Comparison of ENCODE assay signal across 1 cellular context in the genomic region with DNA sequence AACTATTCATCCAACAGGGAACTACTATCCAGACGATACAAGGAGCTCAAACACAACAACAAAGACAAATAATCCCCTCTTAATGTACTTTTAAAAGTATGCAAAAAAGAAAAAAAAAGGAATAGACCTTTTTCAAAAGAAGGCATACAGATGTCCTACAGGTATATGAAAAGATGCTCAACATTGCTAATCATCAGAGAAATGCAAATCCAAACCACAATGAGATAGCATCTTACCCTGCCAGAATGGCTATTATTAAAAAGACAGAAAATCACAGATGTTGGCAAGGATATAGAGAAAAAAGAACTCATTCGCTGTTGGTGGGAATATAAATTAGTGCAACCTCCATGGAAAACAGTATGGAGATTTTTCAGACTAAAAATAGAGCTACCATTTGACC.
TF ChIP-seq lines count a peak whose summit lies in the region.

No MANE protein-coding gene starts in this region.

TF ChIP-seq in GM23338, 12 proteins besides CTCF, POLR2A, EP300 and RAD21 (continued from another document):
- TF ChIP-seq, protein P1, sequence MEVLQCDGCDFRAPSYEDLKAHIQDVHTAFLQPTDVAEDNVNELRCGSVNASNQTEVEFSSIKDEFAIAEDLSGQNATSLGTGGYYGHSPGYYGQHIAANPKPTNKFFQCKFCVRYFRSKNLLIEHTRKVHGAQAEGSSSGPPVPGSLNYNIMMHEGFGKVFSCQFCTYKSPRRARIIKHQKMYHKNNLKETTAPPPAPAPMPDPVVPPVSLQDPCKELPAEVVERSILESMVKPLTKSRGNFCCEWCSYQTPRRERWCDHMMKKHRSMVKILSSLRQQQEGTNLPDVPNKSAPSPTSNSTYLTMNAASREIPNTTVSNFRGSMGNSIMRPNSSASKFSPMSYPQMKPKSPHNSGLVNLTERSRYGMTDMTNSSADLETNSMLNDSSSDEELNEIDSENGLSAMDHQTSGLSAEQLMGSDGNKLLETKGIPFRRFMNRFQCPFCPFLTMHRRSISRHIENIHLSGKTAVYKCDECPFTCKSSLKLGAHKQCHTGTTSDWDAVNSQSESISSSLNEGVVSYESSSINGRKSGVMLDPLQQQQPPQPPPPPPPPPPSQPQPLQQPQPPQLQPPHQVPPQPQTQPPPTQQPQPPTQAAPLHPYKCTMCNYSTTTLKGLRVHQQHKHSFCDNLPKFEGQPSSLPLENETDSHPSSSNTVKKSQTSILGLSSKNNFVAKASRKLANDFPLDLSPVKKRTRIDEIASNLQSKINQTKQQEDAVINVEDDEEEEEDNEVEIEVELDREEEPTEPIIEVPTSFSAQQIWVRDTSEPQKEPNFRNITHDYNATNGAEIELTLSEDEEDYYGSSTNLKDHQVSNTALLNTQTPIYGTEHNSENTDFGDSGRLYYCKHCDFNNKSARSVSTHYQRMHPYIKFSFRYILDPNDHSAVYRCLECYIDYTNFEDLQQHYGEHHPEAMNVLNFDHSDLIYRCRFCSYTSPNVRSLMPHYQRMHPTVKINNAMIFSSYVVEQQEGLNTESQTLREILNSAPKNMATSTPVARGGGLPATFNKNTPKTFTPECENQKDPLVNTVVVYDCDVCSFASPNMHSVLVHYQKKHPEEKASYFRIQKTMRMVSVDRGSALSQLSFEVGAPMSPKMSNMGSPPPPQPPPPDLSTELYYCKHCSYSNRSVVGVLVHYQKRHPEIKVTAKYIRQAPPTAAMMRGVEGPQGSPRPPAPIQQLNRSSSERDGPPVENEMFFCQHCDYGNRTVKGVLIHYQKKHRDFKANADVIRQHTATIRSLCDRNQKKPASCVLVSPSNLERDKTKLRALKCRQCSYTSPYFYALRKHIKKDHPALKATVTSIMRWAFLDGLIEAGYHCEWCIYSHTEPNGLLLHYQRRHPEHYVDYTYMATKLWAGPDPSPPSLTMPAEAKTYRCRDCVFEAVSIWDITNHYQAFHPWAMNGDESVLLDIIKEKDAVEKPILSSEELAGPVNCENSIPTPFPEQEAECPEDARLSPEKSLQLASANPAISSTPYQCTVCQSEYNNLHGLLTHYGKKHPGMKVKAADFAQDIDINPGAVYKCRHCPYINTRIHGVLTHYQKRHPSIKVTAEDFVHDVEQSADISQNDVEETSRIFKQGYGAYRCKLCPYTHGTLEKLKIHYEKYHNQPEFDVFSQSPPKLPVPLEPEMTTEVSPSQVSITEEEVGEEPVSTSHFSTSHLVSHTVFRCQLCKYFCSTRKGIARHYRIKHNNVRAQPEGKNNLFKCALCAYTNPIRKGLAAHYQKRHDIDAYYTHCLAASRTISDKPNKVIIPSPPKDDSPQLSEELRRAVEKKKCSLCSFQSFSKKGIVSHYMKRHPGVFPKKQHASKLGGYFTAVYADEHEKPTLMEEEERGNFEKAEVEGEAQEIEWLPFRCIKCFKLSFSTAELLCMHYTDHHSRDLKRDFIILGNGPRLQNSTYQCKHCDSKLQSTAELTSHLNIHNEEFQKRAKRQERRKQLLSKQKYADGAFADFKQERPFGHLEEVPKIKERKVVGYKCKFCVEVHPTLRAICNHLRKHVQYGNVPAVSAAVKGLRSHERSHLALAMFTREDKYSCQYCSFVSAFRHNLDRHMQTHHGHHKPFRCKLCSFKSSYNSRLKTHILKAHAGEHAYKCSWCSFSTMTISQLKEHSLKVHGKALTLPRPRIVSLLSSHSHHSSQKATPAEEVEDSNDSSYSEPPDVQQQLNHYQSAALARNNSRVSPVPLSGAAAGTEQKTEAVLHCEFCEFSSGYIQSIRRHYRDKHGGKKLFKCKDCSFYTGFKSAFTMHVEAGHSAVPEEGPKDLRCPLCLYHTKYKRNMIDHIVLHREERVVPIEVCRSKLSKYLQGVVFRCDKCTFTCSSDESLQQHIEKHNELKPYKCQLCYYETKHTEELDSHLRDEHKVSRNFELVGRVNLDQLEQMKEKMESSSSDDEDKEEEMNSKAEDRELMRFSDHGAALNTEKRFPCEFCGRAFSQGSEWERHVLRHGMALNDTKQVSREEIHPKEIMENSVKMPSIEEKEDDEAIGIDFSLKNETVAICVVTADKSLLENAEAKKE (CRISPR knock-in tag; IDR thresholded peaks at IDR 0.05) = no peak
- TF ChIP-seq, protein P2, sequence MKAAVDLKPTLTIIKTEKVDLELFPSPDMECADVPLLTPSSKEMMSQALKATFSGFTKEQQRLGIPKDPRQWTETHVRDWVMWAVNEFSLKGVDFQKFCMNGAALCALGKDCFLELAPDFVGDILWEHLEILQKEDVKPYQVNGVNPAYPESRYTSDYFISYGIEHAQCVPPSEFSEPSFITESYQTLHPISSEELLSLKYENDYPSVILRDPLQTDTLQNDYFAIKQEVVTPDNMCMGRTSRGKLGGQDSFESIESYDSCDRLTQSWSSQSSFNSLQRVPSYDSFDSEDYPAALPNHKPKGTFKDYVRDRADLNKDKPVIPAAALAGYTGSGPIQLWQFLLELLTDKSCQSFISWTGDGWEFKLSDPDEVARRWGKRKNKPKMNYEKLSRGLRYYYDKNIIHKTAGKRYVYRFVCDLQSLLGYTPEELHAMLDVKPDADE (IDR thresholded peaks at IDR 0.05) = no peak
- TF ChIP-seq ZNF331 (CRISPR knock-in tag; IDR thresholded peaks at IDR 0.05; ENCODE audit: low read depth) (no peak), JUNB (IDR thresholded peaks at IDR 0.05; ENCODE audit: unreplicated experiment) (no peak)
- TF ChIP-seq, protein P3, sequence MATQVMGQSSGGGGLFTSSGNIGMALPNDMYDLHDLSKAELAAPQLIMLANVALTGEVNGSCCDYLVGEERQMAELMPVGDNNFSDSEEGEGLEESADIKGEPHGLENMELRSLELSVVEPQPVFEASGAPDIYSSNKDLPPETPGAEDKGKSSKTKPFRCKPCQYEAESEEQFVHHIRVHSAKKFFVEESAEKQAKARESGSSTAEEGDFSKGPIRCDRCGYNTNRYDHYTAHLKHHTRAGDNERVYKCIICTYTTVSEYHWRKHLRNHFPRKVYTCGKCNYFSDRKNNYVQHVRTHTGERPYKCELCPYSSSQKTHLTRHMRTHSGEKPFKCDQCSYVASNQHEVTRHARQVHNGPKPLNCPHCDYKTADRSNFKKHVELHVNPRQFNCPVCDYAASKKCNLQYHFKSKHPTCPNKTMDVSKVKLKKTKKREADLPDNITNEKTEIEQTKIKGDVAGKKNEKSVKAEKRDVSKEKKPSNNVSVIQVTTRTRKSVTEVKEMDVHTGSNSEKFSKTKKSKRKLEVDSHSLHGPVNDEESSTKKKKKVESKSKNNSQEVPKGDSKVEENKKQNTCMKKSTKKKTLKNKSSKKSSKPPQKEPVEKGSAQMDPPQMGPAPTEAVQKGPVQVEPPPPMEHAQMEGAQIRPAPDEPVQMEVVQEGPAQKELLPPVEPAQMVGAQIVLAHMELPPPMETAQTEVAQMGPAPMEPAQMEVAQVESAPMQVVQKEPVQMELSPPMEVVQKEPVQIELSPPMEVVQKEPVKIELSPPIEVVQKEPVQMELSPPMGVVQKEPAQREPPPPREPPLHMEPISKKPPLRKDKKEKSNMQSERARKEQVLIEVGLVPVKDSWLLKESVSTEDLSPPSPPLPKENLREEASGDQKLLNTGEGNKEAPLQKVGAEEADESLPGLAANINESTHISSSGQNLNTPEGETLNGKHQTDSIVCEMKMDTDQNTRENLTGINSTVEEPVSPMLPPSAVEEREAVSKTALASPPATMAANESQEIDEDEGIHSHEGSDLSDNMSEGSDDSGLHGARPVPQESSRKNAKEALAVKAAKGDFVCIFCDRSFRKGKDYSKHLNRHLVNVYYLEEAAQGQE (IDR thresholded peaks at IDR 0.05; ENCODE audit: unreplicated experiment) = no peak
